Comparison of ENCODE assay signal across 8 cellular contexts in genomic region chr1:38872401-38873026, GRCh38. TPM values are rescaled to one million over a fixed set of nuclear protein-coding genes. Genes with fewer than 3 reads are reported as not detected.
A peak's percentile ranks its signal among the peaks of the same experiment; 100 is the strongest.
DNase-seq lines count a peak whose midpoint lies in the region; ATAC-seq and TF ChIP-seq lines count a peak whose summit lies in the region.

No MANE protein-coding gene starts in this region.

- H2BK12ac ChIP-seq in trophoblast cell (ENCODE audit: low read length): no peak overlapping the region

- peak overlapping the region; percentile 57 for H2AK5ac ChIP-seq in trophoblast cell (ENCODE audit: low read length)

- H4K91ac ChIP-seq in trophoblast cell (ENCODE audit: low read depth, low read length): peak overlapping the region; percentile 59

- ATAC-seq in GM21825 (IDR thresholded peaks at IDR 0.05; ENCODE audit: unreplicated experiment) (peak; percentile 32), foreskin keratinocyte (peak; percentile 18), HG02870 (IDR thresholded peaks at IDR 0.05; ENCODE audit: unreplicated experiment) (no peak)

- DNase-seq in GM03348 (ENCODE audit: low spot score): peak; percentile 46
- DNase-seq in LNCaP clone FGC (ENCODE audit: low read depth): no peak
- DNase-seq in activated T-helper 1 cell treated with anti-CD3 and anti-CD28 coated beads, Interleukin-2, amount 50 U/mL, for 16 hours (ENCODE audit: low read depth in 1 of 2, low spot score in 1 of 2): peak; percentile 4 to 6
- peak in 1 of 2 donors; percentile 20 for DNase-seq in foreskin keratinocyte
- DNase-seq in trophoblast cell: no peak
- DNase-seq in cortex of kidney (lab: John Stamatoyannopoulos, UW): no peak

- no peak overlapping the region for H3K27ac ChIP-seq in foreskin keratinocyte
- no peak overlapping the region for H3K27ac ChIP-seq in trophoblast cell (ENCODE audit: low read depth, low read length)

- peak overlapping the region; percentile 73 for H2AFZ ChIP-seq in trophoblast cell (ENCODE audit: insufficient read depth, low read length, poor library complexity)

- peaks cover 0 to 5% of the 10 kb centered on the region in 2 experiments for H3K36me3 ChIP-seq in trophoblast cell (ENCODE audit: control insufficient read depth in 1 of 2, insufficient read depth in 2 of 2, low read length in 2 of 2)

- peak overlapping the region; percentile 67 for H3K18ac ChIP-seq in trophoblast cell (ENCODE audit: low read length)

- H4K8ac ChIP-seq in trophoblast cell (ENCODE audit: low read depth, low read length): peak overlapping the region; percentile 82

- peak overlapping the region; percentile 79 for H4K12ac ChIP-seq in trophoblast cell (ENCODE audit: low read depth, low read length)

- peak overlapping the region; percentile 95 for H3K9ac ChIP-seq in trophoblast cell (ENCODE audit: low read length)

- peak overlapping the region; percentile 63 for H3K14ac ChIP-seq in trophoblast cell (ENCODE audit: low read length)

- H3K27me3 ChIP-seq in foreskin keratinocyte (no peaks in the 10 kb centered on the region), trophoblast cell (ENCODE audit: insufficient read depth, low read length) (no peaks in the 10 kb centered on the region)

- peaks cover 4% of the 10 kb centered on the region for H3K4me1 ChIP-seq in foreskin keratinocyte
- H3K4me1 ChIP-seq in trophoblast cell (ENCODE audit: control insufficient read depth in 1 of 2, insufficient read depth in 2 of 2, low read length in 2 of 2): peaks cover 0 to 3% of the 10 kb centered on the region in 2 experiments

- H3K79me1 ChIP-seq in trophoblast cell (ENCODE audit: low read length): peaks cover 5% of the 10 kb centered on the region

- H3K9me3 ChIP-seq in trophoblast cell (ENCODE audit: insufficient read depth, low read depth, low read length): peaks cover 2% of the 10 kb centered on the region

- H3K79me2 ChIP-seq in trophoblast cell (ENCODE audit: control insufficient read depth, insufficient read depth, low read length, poor library complexity): peaks cover 4% of the 10 kb centered on the region

- H3K4me2 ChIP-seq in trophoblast cell (ENCODE audit: low read length): peak overlapping the region; percentile 99

- H2BK120ac ChIP-seq in trophoblast cell (ENCODE audit: insufficient read depth, low read length, poor library complexity): no peak overlapping the region

- H3K23ac ChIP-seq in trophoblast cell (ENCODE audit: low read length): no peak overlapping the region

- peak overlapping the region; percentile 89 for H3K4me3 ChIP-seq in LNCaP clone FGC (ENCODE audit: low read depth, low read length)
- peak overlapping the region; percentile 95 for H3K4me3 ChIP-seq in trophoblast cell (ENCODE audit: low read depth, low read length)

- WGBS in trophoblast cell (ENCODE audit: extremely low coverage, insufficient coverage, insufficient read length): no CpG with 5 or more reads among the region's 25 CpGs

- TF ChIP-seq CTCF in LNCaP clone FGC (IDR thresholded peaks at IDR 0.05; ENCODE audit: control insufficient read depth, extremely low read depth, insufficient read depth) (no peak), foreskin keratinocyte (conservative IDR thresholded peaks at IDR 0.05) (no peak)

- no peak overlapping the region for H2BK5ac ChIP-seq in trophoblast cell (ENCODE audit: low read depth, low read length, poor library complexity)

- H3K4ac ChIP-seq in trophoblast cell (ENCODE audit: low read depth, low read length): peak overlapping the region; percentile 81

RNA-seq across cellular contexts. Expression of gene MYCBP, which starts 0.6 kb away (rescaled TPM):
- total RNA-seq in foreskin keratinocyte: 33.9 and 41.1 TPM in 2 replicates
- 24.1 and 28.7 TPM in 2 replicates for polyA plus RNA-seq in foreskin keratinocyte
- polyA plus RNA-seq in trophoblast cell (2013): 40.6 and 42.4 TPM in 2 replicates

RNA-seq across cellular contexts. Expression of gene GJA9, which starts 8.9 kb away (rescaled TPM):
- total RNA-seq in foreskin keratinocyte: 0.21 and 0.27 TPM in 2 replicates
- polyA plus RNA-seq in foreskin keratinocyte: 0.26 and 0.37 TPM in 2 replicates
- not detected in 2 replicates for polyA plus RNA-seq in trophoblast cell (2013)

RNA-seq across cellular contexts. Expression of gene RRAGC, which starts 12.9 kb away (rescaled TPM):
- total RNA-seq in foreskin keratinocyte: 25.8 and 27.4 TPM in 2 replicates
- 17.2 and 20.4 TPM in 2 replicates for polyA plus RNA-seq in foreskin keratinocyte
- polyA plus RNA-seq in trophoblast cell (2013): 36.4 and 39.7 TPM in 2 replicates

Comparison
In these comparisons a context has a peak if more than half of its experiments do, and no peak if none do; other contexts are left out.
1. DNase-seq: peak in GM03348 (single experiment) and activated T-helper 1 cell treated with anti-CD3 and anti-CD28 coated beads, Interleukin-2, amount 50 U/mL, for 16 hours (2 of 2); none in LNCaP clone FGC (single experiment), trophoblast cell (0 of 2) and cortex of kidney (single experiment).